ENCODE assay signal across 12 cellular contexts in the genomic region with DNA sequence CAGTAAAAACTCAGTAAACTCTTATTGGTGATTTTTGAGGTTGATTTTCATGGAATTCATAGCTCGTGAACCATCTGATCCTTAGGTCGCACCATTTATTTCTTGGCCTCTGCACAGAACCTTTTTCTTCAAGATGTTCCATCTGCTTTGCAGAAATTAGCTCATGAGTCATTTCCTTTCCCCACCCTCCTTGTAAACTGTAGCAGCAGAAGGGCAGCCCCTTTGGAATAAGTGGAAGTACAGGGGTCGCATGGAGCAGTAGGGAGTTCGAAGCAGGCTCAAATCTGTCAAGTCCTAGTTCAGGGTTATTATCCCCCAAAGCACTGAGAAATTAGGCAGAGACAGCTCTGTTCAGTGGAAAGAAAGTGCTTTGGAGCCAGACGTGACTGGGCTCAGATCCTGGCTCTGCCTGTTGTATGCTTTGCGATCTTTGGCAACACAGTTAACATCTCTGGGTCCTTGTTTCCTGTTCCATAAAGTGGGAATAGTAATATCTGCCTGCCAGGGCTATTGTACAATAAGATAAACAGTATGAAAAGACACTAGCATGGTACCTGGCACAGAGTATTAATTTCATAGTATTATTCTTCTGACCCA.
DNase-seq lines count a peak whose midpoint lies in the region; ATAC-seq and TF ChIP-seq lines count a peak whose summit lies in the region.
"Had no signal": no experiment of that assay in that cellular context is flagged by ENCODE, and none has a peak within 500 bp of the region (broad histone marks: within the 10 kb centered on the region; RNA-seq: fewer than 3 reads in every experiment).

No MANE protein-coding gene starts in this region.

- no peak overlapping the region for H3K4me3 ChIP-seq in tibial nerve
- no peak overlapping the region for H3K4me3 ChIP-seq in upper lobe of right lung

- ATAC-seq in upper lobe of right lung (no peak), natural killer cell (no peak)

- H3K27me3 Mint-ChIP-seq in brain (peaks cover 11% of the 10 kb centered on the region), natural killer cell (ENCODE audit: low read depth in 2 of 2) (peaks cover 0 to 8% of the 10 kb centered on the region in 2 donors)

- H3K36me3 Mint-ChIP-seq in brain: no peaks in the 10 kb centered on the region
- no peaks in the 10 kb centered on the region for H3K36me3 Mint-ChIP-seq in natural killer cell

- H3K9me3 ChIP-seq in tibial nerve (no peaks in the 10 kb centered on the region), upper lobe of right lung (no peaks in the 10 kb centered on the region)

- peaks cover 0 to 17% (median 0%) of the 10 kb centered on the region in 4 donors for H3K4me1 ChIP-seq in tibial nerve
- H3K4me1 ChIP-seq in upper lobe of right lung: no peaks in the 10 kb centered on the region

- intact Hi-C loops in upper lobe of right lung (cut with DNase I): no loop called here
- intact Hi-C loops in natural killer cell (cut with micrococcal nuclease): no loop called here

- H3K27ac ChIP-seq in tibial nerve (peak overlapping the region in 3 of 4 donors; percentile 19 to 63 (median 59)), upper lobe of right lung (no peak overlapping the region)

- no peak for TF ChIP-seq CTCF in brain (conservative IDR thresholded peaks at IDR 0.05)
- TF ChIP-seq CTCF in tibial nerve (IDR thresholded peaks at IDR 0.05): no peak
- TF ChIP-seq CTCF in upper lobe of right lung (IDR thresholded peaks at IDR 0.05): no peak
- no peak for TF ChIP-seq CTCF in natural killer cell (IDR thresholded peaks at IDR 0.05)

- no peak for TF ChIP-seq POLR2A in tibial nerve (IDR thresholded peaks at IDR 0.05)
- no peak for TF ChIP-seq POLR2A in erythroblast (IDR thresholded peaks at IDR 0.05; ENCODE audit: low read length)

- H3K4me1 Mint-ChIP-seq in brain (peaks cover 51% of the 10 kb centered on the region), natural killer cell (no peaks in the 10 kb centered on the region)

- peaks cover 0 to 7% (median 0%) of the 10 kb centered on the region in 5 experiments for H3K9me3 Mint-ChIP-seq in brain
- no peaks in the 10 kb centered on the region for H3K9me3 Mint-ChIP-seq in natural killer cell
- H3K9me3 Mint-ChIP-seq: neural crest cell had no signal

- H3K27ac Mint-ChIP-seq in brain: peak overlapping the region in 3 of 5 experiments; percentile 45 to 85 (median 67)
- no peak overlapping the region for H3K27ac Mint-ChIP-seq in natural killer cell
- H3K27ac Mint-ChIP-seq: T-helper 1 cell treated with Interleukin-12 subunit alpha and Interleukin-12 subunit beta and Interleukin-4 antibody, amounts not matched to agents 30 μg/mL and 1 μg/mL, for 36 hours had no signal

- DNase-seq in HT-29 (ENCODE audit: low spot score): peak; percentile 19
- peak; percentile 45 for DNase-seq in iris pigment epithelial cell (ENCODE audit: low read depth)
- no peak for DNase-seq in tibial nerve (ENCODE audit: low spot score in 2 of 2)
- DNase-seq in upper lobe of right lung: no peak
- DNase-seq in erythroblast (lab: John Stamatoyannopoulos, UW): no peak
- no peak for DNase-seq in natural killer cell
- DNase-seq: activated CD8-positive, alpha-beta memory T cell treated with anti-CD3 and anti-CD28 coated beads, Interleukin-2, amount 50 U/mL, for 48 hours; caudate nucleus; NCI-H524 treated with DMSO at 0.1 percent for 48 hours had no signal

- H3K27me3 ChIP-seq in tibial nerve (no peaks in the 10 kb centered on the region), upper lobe of right lung (no peaks in the 10 kb centered on the region)

- H3K4me3 Mint-ChIP-seq in brain (peak overlapping the region in 2 of 5 experiments; percentile 2 to 8), natural killer cell (no peak overlapping the region)
- H3K4me3 Mint-ChIP-seq: neural crest cell; T-helper 1 cell treated with Interleukin-12 subunit alpha and Interleukin-12 subunit beta and Interleukin-4 antibody, amounts not matched to agents 30 μg/mL and 1 μg/mL, for 36 hours had no signal

- WGBS in tibial nerve, 2 donors: 20 to 24% methylated on average over 6 of the region's 6 CpGs

- no peak for TF ChIP-seq EP300 in tibial nerve (IDR thresholded peaks at IDR 0.05)

- H3K36me3 ChIP-seq in tibial nerve (no peaks in the 10 kb centered on the region), upper lobe of right lung (no peaks in the 10 kb centered on the region)

Comparison
In these comparisons a context has a peak if more than half of its experiments do, and no peak if none do; other contexts are left out.
1. DNase-seq: peak in HT-29 (single experiment) and iris pigment epithelial cell (single experiment); none in tibial nerve (0 of 2), upper lobe of right lung (single experiment), erythroblast (0 of 2) and natural killer cell (single experiment).
2. H3K27ac Mint-ChIP-seq: peak in brain (3 of 5); none in natural killer cell (0 of 2).